ENCODE assay signal across 20 cellular contexts in the genomic region with DNA sequence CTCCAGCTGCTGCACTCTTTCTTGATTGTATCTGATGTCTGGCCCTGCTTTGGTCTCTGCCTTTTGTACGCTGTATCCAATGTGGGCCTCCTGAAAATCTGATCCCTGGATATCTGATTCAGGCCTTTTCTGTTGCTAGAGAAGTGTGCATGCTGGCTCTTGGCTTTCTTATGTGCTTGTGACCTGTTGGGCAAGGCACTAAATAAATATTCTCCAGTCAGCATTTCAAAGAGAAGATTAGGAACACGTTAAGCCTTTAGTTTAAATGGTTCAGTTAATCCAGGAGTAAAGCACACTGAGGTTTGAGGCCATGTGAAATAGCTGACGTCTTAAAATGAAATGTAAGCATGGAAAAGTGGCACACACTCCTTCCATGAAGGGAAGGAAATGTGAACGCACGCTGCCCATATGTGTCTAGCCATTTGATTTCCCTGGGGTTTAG. TPM values are rescaled to one million over a fixed set of nuclear protein-coding genes. Genes with fewer than 3 reads are reported as not detected.
DNase-seq lines count a peak whose midpoint lies in the region; ATAC-seq and TF ChIP-seq lines count a peak whose summit lies in the region.
"Had no signal": no experiment of that assay in that cellular context is flagged by ENCODE, and none has a peak within 500 bp of the region (broad histone marks: within the 10 kb centered on the region; RNA-seq: fewer than 3 reads in every experiment).

No MANE protein-coding gene starts in this region.

- H3K36me3 Mint-ChIP-seq in neural progenitor cell = no peaks in the 10 kb centered on the region
- H3K36me3 Mint-ChIP-seq in activated naive CD8-positive, alpha-beta T cell treated with anti-CD3 and anti-CD28 coated beads, Interleukin-2, amount 50 U/mL, for 24 hours (ENCODE audit: low read depth) = no peaks in the 10 kb centered on the region
- H3K36me3 Mint-ChIP-seq: immature natural killer cell had no signal

- H3K4me3 ChIP-seq in esophagus squamous epithelium (no peak overlapping the region), neural progenitor cell (no peak overlapping the region), upper lobe of right lung (no peak overlapping the region)
- H3K4me3 ChIP-seq: right atrium auricular region had no signal

- peak overlapping the region; percentile 27 for H2AFZ ChIP-seq in neural progenitor cell (replicated peaks)

- peak overlapping the region; percentile 36 for H3K4me2 ChIP-seq in neural progenitor cell

- peaks cover 60% of the 10 kb centered on the region for H3K4me1 Mint-ChIP-seq in neural progenitor cell
- no peaks in the 10 kb centered on the region for H3K4me1 Mint-ChIP-seq in activated naive CD8-positive, alpha-beta T cell treated with anti-CD3 and anti-CD28 coated beads, Interleukin-2, amount 50 U/mL, for 24 hours
- H3K4me1 Mint-ChIP-seq: activated B cell treated with CpG ODN at 0.5 μM for 24 hours, immature natural killer cell had no signal

- TF ChIP-seq POLR2A in esophagus squamous epithelium (IDR thresholded peaks at IDR 0.05) = no peak

- H3K27ac ChIP-seq in esophagus squamous epithelium = peak overlapping the region; percentile 54 to 93 (median 88)
- H3K27ac ChIP-seq in neural progenitor cell = no peak overlapping the region
- peak overlapping the region; percentile 42 for H3K27ac ChIP-seq in upper lobe of right lung

- peak overlapping the region; percentile 94 for H3K27ac Mint-ChIP-seq in neural progenitor cell
- H3K27ac Mint-ChIP-seq in activated naive CD8-positive, alpha-beta T cell treated with anti-CD3 and anti-CD28 coated beads, Interleukin-2, amount 50 U/mL, for 24 hours = no peak overlapping the region
- H3K27ac Mint-ChIP-seq: activated B cell treated with CpG ODN at 0.5 μM for 24 hours; activated CD8-positive, alpha-beta T cell treated with anti-CD3 and anti-CD28 coated beads, Interleukin-2, amount 10 ng/mL, durations not matched to agents 7 days and 5 days; dendritic cell treated with granulocyte-macrophage colony-stimulating factor and Interleukin-4, amounts not matched to agents 40 ng/mL and 50 ng/mL, for 4 days; immature natural killer cell; stimulated activated naive CD8-positive, alpha-beta T cell treated with anti-CD3 and anti-CD28 coated beads, Interleukin-15, Interleukin-2, amounts not matched to agents 100 ng/mL and 50 ng/mL, for 24 hours; T-helper 1 cell treated with Interleukin-12 subunit alpha and Interleukin-12 subunit beta and Interleukin-4 antibody, amounts not matched to agents 30 μg/mL and 1 μg/mL, for 36 hours had no signal

- peaks cover 14% of the 10 kb centered on the region for H3F3A ChIP-seq in neural progenitor cell (ENCODE audit: low read depth)

- no peaks in the 10 kb centered on the region for H3K9me3 ChIP-seq in esophagus squamous epithelium
- H3K9me3 ChIP-seq in neural progenitor cell (ENCODE audit: low read depth) = no peaks in the 10 kb centered on the region
- no peaks in the 10 kb centered on the region for H3K9me3 ChIP-seq in upper lobe of right lung
- H3K9me3 ChIP-seq: right atrium auricular region had no signal

- H3K9me3 Mint-ChIP-seq in neural progenitor cell = peaks cover 5% of the 10 kb centered on the region
- H3K9me3 Mint-ChIP-seq in activated naive CD8-positive, alpha-beta T cell treated with anti-CD3 and anti-CD28 coated beads, Interleukin-2, amount 50 U/mL, for 24 hours = no peaks in the 10 kb centered on the region
- H3K9me3 Mint-ChIP-seq: activated B cell treated with CpG ODN at 0.5 μM for 24 hours; dendritic cell treated with granulocyte-macrophage colony-stimulating factor and Interleukin-4, amounts not matched to agents 40 ng/mL and 50 ng/mL, for 4 days; immature natural killer cell; stimulated activated naive CD8-positive, alpha-beta T cell treated with anti-CD3 and anti-CD28 coated beads, Interleukin-15, Interleukin-2, amounts not matched to agents 100 ng/mL and 50 ng/mL, for 24 hours; T-helper 1 cell treated with Interleukin-12 subunit alpha and Interleukin-12 subunit beta and Interleukin-4 antibody, amounts not matched to agents 30 μg/mL and 1 μg/mL, for 36 hours had no signal

- TF ChIP-seq CTCF in esophagus squamous epithelium (IDR thresholded peaks at IDR 0.05) (no peak), neural progenitor cell (IDR thresholded peaks at IDR 0.05) (no peak), upper lobe of right lung (IDR thresholded peaks at IDR 0.05) (no peak)

- H3K27me3 Mint-ChIP-seq in neural progenitor cell (ENCODE audit: insufficient read depth, low read depth) = peaks cover 6% of the 10 kb centered on the region
- peaks cover 17% of the 10 kb centered on the region for H3K27me3 Mint-ChIP-seq in activated naive CD8-positive, alpha-beta T cell treated with anti-CD3 and anti-CD28 coated beads, Interleukin-2, amount 50 U/mL, for 24 hours

- WGBS in esophagus squamous epithelium, 2 donors = 26 to 43% methylated on average over 5 of the region's 5 CpGs

- H3K27me3 ChIP-seq in esophagus squamous epithelium = peaks cover 0 to 47% (median 0%) of the 10 kb centered on the region in 4 donors
- H3K27me3 ChIP-seq in neural progenitor cell = no peaks in the 10 kb centered on the region
- H3K27me3 ChIP-seq in upper lobe of right lung = no peaks in the 10 kb centered on the region
- H3K27me3 ChIP-seq: right atrium auricular region had no signal

- peak; percentile 35 for ATAC-seq in upper lobe of right lung
- ATAC-seq in activated naive CD8-positive, alpha-beta T cell treated with anti-CD3 and anti-CD28 coated beads, Interleukin-2, amount 50 U/mL, for 24 hours = no peak
- ATAC-seq: activated CD8-positive, alpha-beta T cell treated with anti-CD3 and anti-CD28 coated beads, Interleukin-2, amount 10 ng/mL, durations not matched to agents 7 days and 5 days had no signal

- DNase-seq in SHP77 treated with DMSO at 0.1 percent for 48 hours (lab: John Stamatoyannopoulos, UW) (peak; percentile 67), esophagus squamous epithelium (lab: John Stamatoyannopoulos, UW) (no peak), neural progenitor cell (ENCODE audit: low spot score) (no peak), upper lobe of right lung (no peak), SKM-1 (lab: John Stamatoyannopoulos, UW; ENCODE audit: unreplicated experiment) (no peak)
- DNase-seq in activated naive CD8-positive, alpha-beta T cell treated with anti-CD3 and anti-CD28 coated beads, Interleukin-2, amount 50 U/mL, for 24 hours = no peak
- no peak for DNase-seq in stimulated activated CD4-positive, alpha-beta T cell treated with anti-CD3 and anti-CD28 coated beads, Interleukin-1b, Interleukin-23, amount 100 ng/mL, for 48 hours
- DNase-seq: activated B cell treated with CpG ODN at 0.5 μM for 24 hours; activated CD8-positive, alpha-beta T cell treated with anti-CD3 and anti-CD28 coated beads, Interleukin-2, amount 10 ng/mL, durations not matched to agents 7 days and 5 days; activated naive CD4-positive, alpha-beta T cell treated with anti-CD3 and anti-CD28 coated beads, Interleukin-2, amount 50 U/mL, for 16 hours; activated T-cell treated with anti-CD3 and anti-CD28 coated beads, Interleukin-2, amount 50 U/mL, for 48 hours; AML-193; EL; H7; immature natural killer cell; NCI-H1930 had no signal

- H3K4me1 ChIP-seq in esophagus squamous epithelium (peaks cover 4 to 67% (median 33%) of the 10 kb centered on the region in 3 donors), neural progenitor cell (peaks cover 47% of the 10 kb centered on the region), upper lobe of right lung (peaks cover 11% of the 10 kb centered on the region)

- no peaks in the 10 kb centered on the region for H3K36me3 ChIP-seq in esophagus squamous epithelium
- H3K36me3 ChIP-seq in neural progenitor cell = no peaks in the 10 kb centered on the region
- H3K36me3 ChIP-seq in upper lobe of right lung = no peaks in the 10 kb centered on the region
- H3K36me3 ChIP-seq: right atrium auricular region had no signal

- H3K4me3 Mint-ChIP-seq in neural progenitor cell = peak overlapping the region; percentile 46
- H3K4me3 Mint-ChIP-seq in activated naive CD8-positive, alpha-beta T cell treated with anti-CD3 and anti-CD28 coated beads, Interleukin-2, amount 50 U/mL, for 24 hours = no peak overlapping the region
- H3K4me3 Mint-ChIP-seq: activated B cell treated with CpG ODN at 0.5 μM for 24 hours; activated CD8-positive, alpha-beta T cell treated with anti-CD3 and anti-CD28 coated beads, Interleukin-2, amount 10 ng/mL, durations not matched to agents 7 days and 5 days; dendritic cell treated with granulocyte-macrophage colony-stimulating factor and Interleukin-4, amounts not matched to agents 40 ng/mL and 50 ng/mL, for 4 days; immature natural killer cell; stimulated activated naive CD8-positive, alpha-beta T cell treated with anti-CD3 and anti-CD28 coated beads, Interleukin-15, Interleukin-2, amounts not matched to agents 100 ng/mL and 50 ng/mL, for 24 hours; T-helper 1 cell treated with Interleukin-12 subunit alpha and Interleukin-12 subunit beta and Interleukin-4 antibody, amounts not matched to agents 30 μg/mL and 1 μg/mL, for 36 hours had no signal

- intact Hi-C loops in esophagus squamous epithelium (cut with DNase I) (no loop called here), upper lobe of right lung (cut with DNase I) (no loop called here)

- no peak overlapping the region for H3K9ac ChIP-seq in neural progenitor cell

- H3K79me2 ChIP-seq in neural progenitor cell (ENCODE audit: low read depth) = no peaks in the 10 kb centered on the region

- H4K20me1 ChIP-seq in neural progenitor cell (ENCODE audit: low read depth) = no peaks in the 10 kb centered on the region

RNA-seq across cellular contexts. Expression of a gene that starts 9.3 kb away (rescaled TPM):
- 100 to 1,000 TPM in 1 of 4 donors, 10 to 100 TPM in 3; 38.9 to 144 (median 59.5) TPM for total RNA-seq in esophagus squamous epithelium
- 2.3 and 6.4 TPM in 2 replicates for total RNA-seq in neural progenitor cell (ENCODE audit: low replicate concordance)
- total RNA-seq in upper lobe of right lung = 113 TPM
- total RNA-seq: activated CD8-positive, alpha-beta T cell treated with anti-CD3 and anti-CD28 coated beads, Interleukin-2, amount 10 ng/mL, durations not matched to agents 7 days and 5 days had no signal
